Comparison of ENCODE assay signal across 16 cellular contexts in genomic region chr1:163673076-163673475, GRCh38.
"Had no signal": no experiment of that assay in that cellular context is flagged by ENCODE, and none has a peak within 500 bp of the region (broad histone marks: within the 10 kb centered on the region; RNA-seq: fewer than 3 reads in every experiment).

No MANE protein-coding gene starts in this region.

- H3K4me1 ChIP-seq: ascending aorta, gastrocnemius medialis, suprapubic skin had no signal

- H3K9me3 ChIP-seq: ascending aorta, gastrocnemius medialis, suprapubic skin, tibial nerve had no signal

- DNase-seq: activated gamma-delta T cell treated with Interleukin-2 at 50 U/mL for 16 hours; activated T-cell treated with anti-CD3 and anti-CD28 coated beads, Interleukin-2, amount 50 U/mL, for 1 hour; effector memory CD4-positive, alpha-beta T cell; gastrocnemius medialis; hypothalamus; occipital lobe; stimulated activated CD4-positive, alpha-beta T cell treated with anti-CD3 and anti-CD28 coated beads, Interleukin-12 subunit alpha, Interleukin-12 subunit beta, amount 100 ng/mL, for 4 hours; stimulated activated CD4-positive, alpha-beta T cell treated with anti-CD3 and anti-CD28 coated beads, Interleukin-1b, Interleukin-23, amount 100 ng/mL, for 48 hours; T-helper 1 cell had no signal

- H3K4me1 Mint-ChIP-seq: central memory CD8-positive, alpha-beta T cell; neural crest cell had no signal

- H3K27ac Mint-ChIP-seq: activated naive CD4-positive, alpha-beta T cell treated with anti-CD3 and anti-CD28 coated beads, Interleukin-2, amount 50 U/mL, for 72 hours; stimulated activated naive CD8-positive, alpha-beta T cell treated with anti-CD3 and anti-CD28 coated beads, Interleukin-15, Interleukin-2, amounts not matched to agents 100 ng/mL and 50 ng/mL, for 24 hours had no signal

- H3K9me3 Mint-ChIP-seq: neural crest cell had no signal

- H3K27ac ChIP-seq: ascending aorta, gastrocnemius medialis, suprapubic skin had no signal

- H3K27me3 ChIP-seq: ascending aorta, gastrocnemius medialis, suprapubic skin, tibial nerve had no signal

- H3K36me3 Mint-ChIP-seq: activated naive CD4-positive, alpha-beta T cell treated with anti-CD3 and anti-CD28 coated beads, Interleukin-2, amount 50 U/mL, for 72 hours had no signal

- H3K4me3 Mint-ChIP-seq: central memory CD8-positive, alpha-beta T cell; neural crest cell; stimulated activated naive CD8-positive, alpha-beta T cell treated with anti-CD3 and anti-CD28 coated beads, Interleukin-15, Interleukin-2, amounts not matched to agents 100 ng/mL and 50 ng/mL, for 24 hours had no signal

- ATAC-seq: activated naive CD4-positive, alpha-beta T cell treated with anti-CD3 and anti-CD28 coated beads, Interleukin-2, amount 50 U/mL, for 72 hours; gastrocnemius medialis had no signal

- H3K4me3 ChIP-seq: ascending aorta, gastrocnemius medialis, suprapubic skin, tibial nerve had no signal

- H3K27me3 Mint-ChIP-seq: central memory CD8-positive, alpha-beta T cell; stimulated activated naive CD8-positive, alpha-beta T cell treated with anti-CD3 and anti-CD28 coated beads, Interleukin-15, Interleukin-2, amounts not matched to agents 100 ng/mL and 50 ng/mL, for 24 hours had no signal

- H3K36me3 ChIP-seq: ascending aorta, gastrocnemius medialis, suprapubic skin, tibial nerve had no signal
